Comparison of ENCODE assay signal across 8 cellular contexts in genomic region chr19:39407644-39408391, GRCh38. TPM values are rescaled to one million over a fixed set of nuclear protein-coding genes. Genes with fewer than 3 reads are reported as not detected.
DNase-seq lines count a peak whose midpoint lies in the region; ATAC-seq, FAIRE-seq and TF ChIP-seq lines count a peak whose summit lies in the region.

No MANE protein-coding gene starts in this region.

- no peaks in the 10 kb centered on the region for H3K9me3 Mint-ChIP-seq in MCF 10A (ENCODE audit: unreplicated experiment)
- no peaks in the 10 kb centered on the region for H3K9me3 Mint-ChIP-seq in stimulated activated memory B cell treated with anti-CD40 and anti-IgM and Interleukin-4, amounts not matched to agents 10 μg/mL and 1 μg/mL and 100 μg/mL, for 72 hours

- peaks cover 27% of the 10 kb centered on the region for H3K4me1 Mint-ChIP-seq in MCF 10A (ENCODE audit: insufficient read depth, unreplicated experiment)
- peaks cover 65% of the 10 kb centered on the region for H3K4me1 Mint-ChIP-seq in stimulated activated memory B cell treated with anti-CD40 and anti-IgM and Interleukin-4, amounts not matched to agents 10 μg/mL and 1 μg/mL and 100 μg/mL, for 72 hours

- BruUV-seq in MCF 10A (replicated peaks; lab: Mats Ljungman, UMichigan) = no TSS peak

- H3K4me3 Mint-ChIP-seq in MCF 10A (ENCODE audit: unreplicated experiment) = peak overlapping the region; percentile 94
- H3K4me3 Mint-ChIP-seq in stimulated activated memory B cell treated with anti-CD40 and anti-IgM and Interleukin-4, amounts not matched to agents 10 μg/mL and 1 μg/mL and 100 μg/mL, for 72 hours = peak overlapping the region; percentile 98

- POLR2A ChIA-PET in MCF 10A (lab: Yijun Ruan, JAX) = interaction anchor here (0.6 to 4.3 kb wide), 8 partner anchors 11 to 1977 kb away, joined by 3 to 121 read pairs (median 12); partner anchors contain the start of genes MED29, PAF1, RPS16 and SUPT5H

- CTCF ChIA-PET in MCF 10A (lab: Yijun Ruan, JAX) = interaction anchor here (0.7 to 1.9 kb wide), 5 partner anchors 10 to 125 kb away, joined by 3 to 12 read pairs (median 4); partner anchors contain the start of gene EID2B

- ATAC-seq in stimulated activated memory B cell treated with anti-CD40 and anti-IgM and Interleukin-4, amounts not matched to agents 10 μg/mL and 1 μg/mL and 100 μg/mL, for 72 hours = peak; percentile 1
- no peak for ATAC-seq in HG03565 (IDR thresholded peaks at IDR 0.05; ENCODE audit: unreplicated experiment)
- no peak for ATAC-seq in HG03025 (IDR thresholded peaks at IDR 0.05; ENCODE audit: low FRiP score, unreplicated experiment)
- ATAC-seq in GM21825 (IDR thresholded peaks at IDR 0.05; ENCODE audit: unreplicated experiment) = no peak

- peak; percentile 21 for TF ChIP-seq POLR2A in GM12891 (IDR thresholded peaks at IDR 0.05; ENCODE audit: low read depth, low read length)

- H3K27ac Mint-ChIP-seq in MCF 10A (ENCODE audit: low read depth, unreplicated experiment) = peak overlapping the region; percentile 92
- peak overlapping the region; percentile 91 for H3K27ac Mint-ChIP-seq in stimulated activated memory B cell treated with anti-CD40 and anti-IgM and Interleukin-4, amounts not matched to agents 10 μg/mL and 1 μg/mL and 100 μg/mL, for 72 hours

- no peak for TF ChIP-seq CTCF in MCF 10A (IDR thresholded peaks at IDR 0.05; ENCODE audit: unreplicated experiment)

- DNase-seq in GM12891 (ENCODE audit: insufficient read length, low spot score) = no peak
- peak; percentile 58 for DNase-seq in T follicular helper cell (ENCODE audit: low read depth)
- DNase-seq in MCF 10A (ENCODE audit: unreplicated experiment) = no peak
- peak; percentile 53 for DNase-seq in kidney tubule cell (ENCODE audit: low spot score)

- no peaks in the 10 kb centered on the region for H3K27me3 Mint-ChIP-seq in MCF 10A (ENCODE audit: insufficient read depth, unreplicated experiment)
- no peaks in the 10 kb centered on the region for H3K27me3 Mint-ChIP-seq in stimulated activated memory B cell treated with anti-CD40 and anti-IgM and Interleukin-4, amounts not matched to agents 10 μg/mL and 1 μg/mL and 100 μg/mL, for 72 hours

- no peak for FAIRE-seq in GM12891 (lab: Jason Lieb, UNC)

- peaks cover 66% of the 10 kb centered on the region for H3K36me3 Mint-ChIP-seq in MCF 10A (ENCODE audit: insufficient read depth, unreplicated experiment)
- H3K36me3 Mint-ChIP-seq in stimulated activated memory B cell treated with anti-CD40 and anti-IgM and Interleukin-4, amounts not matched to agents 10 μg/mL and 1 μg/mL and 100 μg/mL, for 72 hours = peaks cover 24% of the 10 kb centered on the region

- intact Hi-C loops in MCF 10A (cut with micrococcal nuclease) = no loop called here

TF ChIP-seq in GM12891, 5 proteins besides CTCF, POLR2A, EP300 and RAD21:
- TF ChIP-seq POU2F2 (IDR thresholded peaks at IDR 0.05; ENCODE audit: low read depth, low read length) (no peak), TAF1 (IDR thresholded peaks at IDR 0.05; ENCODE audit: low read depth, low read length) (0 out of 2 replicates have a peak, but pooled peaks have one; percentile 23)

RNA-seq across cellular contexts. Expression of gene ZFP36, which starts 1.2 kb away (rescaled TPM):
- 24.7 TPM for polyA plus RNA-seq in GM12891 (2012; ENCODE audit: low read depth, missing spikeins)
- total RNA-seq in MCF 10A (2022) = 83.7 and 98.4 TPM in 2 replicates

RNA-seq across cellular contexts. Expression of gene PLEKHG2, which starts 4.7 kb away (rescaled TPM):
- polyA plus RNA-seq in GM12891 (2012; ENCODE audit: low read depth, missing spikeins) = 35.3 TPM
- total RNA-seq in MCF 10A (2022) = 19.2 and 19.6 TPM in 2 replicates

RNA-seq across cellular contexts. Expression of gene MED29, which starts 16.6 kb away (rescaled TPM):
- polyA plus RNA-seq in GM12891 (2012; ENCODE audit: low read depth, missing spikeins) = 13.1 TPM
- 24.3 and 31.7 TPM in 2 replicates for total RNA-seq in MCF 10A (2022)

RNA-seq across cellular contexts. Expression of gene PAF1, which starts 16.9 kb away (rescaled TPM):
- 30.3 TPM for polyA plus RNA-seq in GM12891 (2012; ENCODE audit: low read depth, missing spikeins)
- 47.0 and 48.5 TPM in 2 replicates for total RNA-seq in MCF 10A (2022)

RNA-seq across cellular contexts. Expression of gene RPS16, which starts 27.9 kb away (rescaled TPM):
- 5,893 TPM for polyA plus RNA-seq in GM12891 (2012; ENCODE audit: low read depth, missing spikeins)
- 2,837 and 2,909 TPM in 2 replicates for total RNA-seq in MCF 10A (2022)

Comparison
In these comparisons a context has a peak if more than half of its experiments do, and no peak if none do; other contexts are left out.
1. DNase-seq: peak in T follicular helper cell (single experiment) and kidney tubule cell (single experiment); none in GM12891 (single experiment) and MCF 10A (single experiment).